Comparison of ENCODE assay signal across 9 cellular contexts in genomic region chr13:52411629-52412028, GRCh38. TPM values are rescaled to one million over a fixed set of nuclear protein-coding genes. Genes with fewer than 3 reads are reported as not detected.
DNase-seq lines count a peak whose midpoint lies in the region; ATAC-seq, FAIRE-seq and TF ChIP-seq lines count a peak whose summit lies in the region.
"Had no signal": no experiment of that assay in that cellular context is flagged by ENCODE, and none has a peak within 500 bp of the region (broad histone marks: within the 10 kb centered on the region; RNA-seq: fewer than 3 reads in every experiment).

No MANE protein-coding gene starts in this region.

- H3K4me3 ChIP-seq in AG04449 (ENCODE audit: low read depth, low read length) (no peak overlapping the region), choroid plexus epithelial cell (ENCODE audit: low read depth, low read length) (no peak overlapping the region), H7 (ENCODE audit: insufficient read depth, low read depth, low read length) (no peak overlapping the region)
- H3K4me3 ChIP-seq: SK-N-MC had no signal

- DNase-seq in AG04449 (ENCODE audit: low read depth, low spot score), result peak; percentile 45
- DNase-seq in choroid plexus epithelial cell (ENCODE audit: low read depth), result peak; percentile 53
- no peak for DNase-seq in H7
- no peak for DNase-seq in GM12891 (ENCODE audit: insufficient read length, low spot score)
- DNase-seq in stimulated activated CD4-positive, alpha-beta T cell treated with anti-CD3 and anti-CD28 coated beads, Interleukin-4, amount 100 ng/mL, for 1 hour, result no peak
- DNase-seq in cerebellar cortex (ENCODE audit: low spot score), result no peak

- peaks cover 5% of the 10 kb centered on the region for H3K36me3 ChIP-seq in H7 (replicated peaks; ENCODE audit: control insufficient read depth, insufficient read depth, low read length)

- no peak for FAIRE-seq in GM12891 (lab: Jason Lieb, UNC)

- ATAC-seq in GM19397 (IDR thresholded peaks at IDR 0.05; ENCODE audit: unreplicated experiment), result peak; percentile 92
- peak; percentile 91 for ATAC-seq in HG03108 (IDR thresholded peaks at IDR 0.05; ENCODE audit: unreplicated experiment)

- POLR2A ChIA-PET in AG04449 (lab: Yijun Ruan, JAX), result no interaction called here

- peaks cover 2% of the 10 kb centered on the region; the same call in 1 of the 2 replicates for H3K27me3 ChIP-seq in H7 (ENCODE audit: control insufficient read depth, insufficient read depth, low read length)

- TF ChIP-seq POLR2A in GM12891 (IDR thresholded peaks at IDR 0.05; ENCODE audit: low read depth, low read length), result no peak

- CTCF ChIA-PET in AG04449 (lab: Yijun Ruan, JAX), result interaction anchor here (1.5 to 4.6 kb wide), 2 partner anchors 39 to 67 kb away, joined by 3 to 25 read pairs; partner anchors contain the start of gene VPS36

- no peak for TF ChIP-seq CTCF in AG04449 (IDR thresholded peaks at IDR 0.05; ENCODE audit: insufficient read depth, low read length, missing control alignments)
- no peak for TF ChIP-seq CTCF in choroid plexus epithelial cell (conservative IDR thresholded peaks at IDR 0.05; ENCODE audit: low read depth, low read length)

TF ChIP-seq in GM12891, 5 proteins besides CTCF, POLR2A, EP300 and RAD21:
- TF ChIP-seq POU2F2 (IDR thresholded peaks at IDR 0.05; ENCODE audit: low read depth, low read length), result no peak
- no peak for TF ChIP-seq PAX5 (IDR thresholded peaks at IDR 0.05; ENCODE audit: insufficient read depth, low read length, severe bottlenecking)
- no peak for TF ChIP-seq TAF1 (IDR thresholded peaks at IDR 0.05; ENCODE audit: low read depth, low read length)

RNA-seq across cellular contexts. Expression of gene THSD1, which starts 5.7 kb away (rescaled TPM):
- total RNA-seq in H7 (2014; rRNA removed; shearing (Covaris generic)), result 0.07 TPM in 2 replicates
- 0.08 TPM for polyA plus RNA-seq in GM12891 (2012; ENCODE audit: low read depth, missing spikeins)

RNA-seq across cellular contexts. Expression of gene VPS36, which starts 38.8 kb away (rescaled TPM):
- 13.8 and 21.3 TPM in 2 replicates for total RNA-seq in H7 (2014; rRNA removed; shearing (Covaris generic))
- polyA plus RNA-seq in GM12891 (2012; ENCODE audit: low read depth, missing spikeins), result 8.6 TPM

RNA-seq across cellular contexts. Expression of gene CKAP2, which starts 43.6 kb away (rescaled TPM):
- total RNA-seq in H7 (2014; rRNA removed; shearing (Covaris generic)), result 35.8 and 55.8 TPM in 2 replicates
- 20.6 TPM for polyA plus RNA-seq in GM12891 (2012; ENCODE audit: low read depth, missing spikeins)

Comparison
In these comparisons a context has a peak if more than half of its experiments do, and no peak if none do; other contexts are left out.
1. DNase-seq: peak in AG04449 (single experiment) and choroid plexus epithelial cell (single experiment); none in H7 (single experiment), GM12891 (single experiment), stimulated activated CD4-positive, alpha-beta T cell treated with anti-CD3 and anti-CD28 coated beads, Interleukin-4, amount 100 ng/mL, for 1 hour (single experiment) and cerebellar cortex (single experiment).